21 cellular contexts compared by ENCODE assay signal in genomic region chr6:71730284-71730683, GRCh38.
DNase-seq lines count a peak whose midpoint lies in the region; ATAC-seq and TF ChIP-seq lines count a peak whose summit lies in the region.
"Had no signal": no experiment of that assay in that cellular context is flagged by ENCODE, and none has a peak within 500 bp of the region (broad histone marks: within the 10 kb centered on the region; RNA-seq: fewer than 3 reads in every experiment).

No MANE protein-coding gene starts in this region.

- no peaks in the 10 kb centered on the region for H4K20me1 ChIP-seq in SK-N-SH (ENCODE audit: insufficient read depth)
- H4K20me1 ChIP-seq: BLaER1 had no signal

- H3F3A ChIP-seq in SK-N-SH (replicated peaks; ENCODE audit: insufficient read depth), result no peaks in the 10 kb centered on the region

- H3K9ac ChIP-seq in SK-N-SH (no peak overlapping the region), adipocyte (ENCODE audit: low read length) (peak overlapping the region; percentile 81)
- H3K9ac ChIP-seq: BLaER1 had no signal

- H3K27me3 ChIP-seq in SK-N-SH (ENCODE audit: insufficient read depth) (no peaks in the 10 kb centered on the region), adipocyte (replicated peaks; ENCODE audit: control insufficient read depth, insufficient read depth, low read length) (no peaks in the 10 kb centered on the region), tibial artery (no peaks in the 10 kb centered on the region)
- H3K27me3 ChIP-seq: BE2C, BLaER1 had no signal

- CTCF ChIA-PET in SK-N-SH (lab: Yijun Ruan, JAX), result no interaction called here

- no peak for TF ChIP-seq CTCF in SK-N-SH (IDR thresholded peaks at IDR 0.05)
- TF ChIP-seq CTCF in tibial artery (IDR thresholded peaks at IDR 0.05), result no peak

- no peaks in the 10 kb centered on the region for H3K79me2 ChIP-seq in SK-N-SH (ENCODE audit: insufficient read depth)

- H3K4me1 ChIP-seq in SK-N-SH (ENCODE audit: control insufficient read depth in 1 of 2, insufficient read depth in 2 of 2, low read depth in 1 of 2, low read length in 1 of 2) (no peaks in the 10 kb centered on the region), adipocyte (ENCODE audit: control insufficient read depth, insufficient read depth, low read length) (peaks cover 46% of the 10 kb centered on the region), tibial artery (peaks cover 6 to 76% (median 23%) of the 10 kb centered on the region in 4 donors)
- H3K4me1 ChIP-seq: BE2C had no signal

- H2AFZ ChIP-seq in SK-N-SH (ENCODE audit: low read depth), result no peak overlapping the region

- TF ChIP-seq EP300 in SK-N-SH (IDR thresholded peaks at IDR 0.05; ENCODE audit: borderline replicate concordance in 1 of 2, low read depth in 1 of 2, low read length in 1 of 2), result no peak

- WGBS in SK-N-SH (ENCODE audit: low lambda C conversion rate), result 15% methylated on average over 3 of the region's 3 CpGs

- no peak overlapping the region for H3K4me3 ChIP-seq in SK-N-SH (ENCODE audit: low read depth in 2 of 2, low read length in 1 of 2)
- H3K4me3 ChIP-seq in adipocyte (ENCODE audit: low read length), result no peak overlapping the region
- no peak overlapping the region for H3K4me3 ChIP-seq in tibial artery
- H3K4me3 ChIP-seq: BLaER1 had no signal

- H3K9me3 ChIP-seq in SK-N-SH (no peaks in the 10 kb centered on the region), adipocyte (ENCODE audit: control insufficient read depth, low read length) (no peaks in the 10 kb centered on the region), tibial artery (no peaks in the 10 kb centered on the region)
- H3K9me3 ChIP-seq: BE2C, BLaER1 had no signal

- no peak for ATAC-seq in SK-N-SH treated with all-trans-retinoic acid at 6 μM for 48 hours

- no peak for TF ChIP-seq RAD21 in SK-N-SH (IDR thresholded peaks at IDR 0.05; ENCODE audit: low read length)

- no peaks in the 10 kb centered on the region for H3K9me2 ChIP-seq in SK-N-SH

- H3K4me2 ChIP-seq in SK-N-SH, result no peak overlapping the region
- H3K4me2 ChIP-seq: BLaER1 had no signal

- H3K36me3 ChIP-seq in SK-N-SH (replicated peaks in 1 of 2; ENCODE audit: control insufficient read depth in 1 of 2, insufficient read depth in 2 of 2, low read length in 1 of 2) (no peaks in the 10 kb centered on the region), adipocyte (ENCODE audit: control insufficient read depth, insufficient read depth, low read length, severe bottlenecking) (no peaks in the 10 kb centered on the region), tibial artery (no peaks in the 10 kb centered on the region)
- H3K36me3 ChIP-seq: BE2C, BLaER1 had no signal

- H3K27ac ChIP-seq in SK-N-SH (ENCODE audit: low read depth in 2 of 2, low read length in 1 of 2) (no peak overlapping the region), tibial artery (peak overlapping the region; percentile 72 to 79)
- H3K27ac ChIP-seq: BLaER1 had no signal

- POLR2A ChIA-PET in SK-N-SH (lab: Yijun Ruan, JAX), result no interaction called here

- DNase-seq in SK-N-SH (no peak), adipocyte (ENCODE audit: low read depth) (no peak), tibial artery (no peak), NCI-H446 (lab: John Stamatoyannopoulos, UW) (no peak), NCI-H748 treated with DMSO at 0.1 percent for 48 hours (lab: John Stamatoyannopoulos, UW) (no peak)
- DNase-seq: 8988T; ACHN; BE2C; CD4-positive, alpha-beta memory T cell; CD4-positive, CD25-positive, alpha-beta regulatory T cell; CD8-positive, alpha-beta memory T cell; COR-L47; DMS 273 treated with DMSO at 0.1 percent for 48 hours; DMS153; DMS53; DMS79; DND-41; EL; GF-D8 had no signal

- intact Hi-C loops in tibial artery (cut with DNase I; ENCODE audit: low total_unique reads), result no loop called here

TF ChIP-seq in SK-N-SH treated with all-trans-retinoic acid at 6 μM for 48 hours, 23 proteins besides CTCF, POLR2A, EP300 and RAD21:
- TF ChIP-seq GLIS3 (CRISPR knock-in tag; IDR thresholded peaks at IDR 0.05) (no peak), ISL1 (CRISPR knock-in tag; IDR thresholded peaks at IDR 0.05) (peak; percentile 72)

TF ChIP-seq in SK-N-SH, 30 proteins besides CTCF, POLR2A, EP300 and RAD21:
- no peak for TF ChIP-seq CHD2 (IDR thresholded peaks at IDR 0.05; ENCODE audit: low read length, partially characterized antibody)
- TF ChIP-seq NRF1 (IDR thresholded peaks at IDR 0.05; ENCODE audit: low read depth, low read length), result no peak
- no peak for TF ChIP-seq EZH2phosphoT487 (IDR thresholded peaks at IDR 0.05; ENCODE audit: borderline replicate concordance, low read depth)
- TF ChIP-seq TEAD4 (IDR thresholded peaks at IDR 0.05; ENCODE audit: borderline replicate concordance, insufficient read depth), result no peak
- no peak for TF ChIP-seq MXI1 (IDR thresholded peaks at IDR 0.05; ENCODE audit: low read depth, low read length)
- TF ChIP-seq YY1 (IDR thresholded peaks at IDR 0.05; ENCODE audit: low read depth), result no peak
- no peak for TF ChIP-seq FOSL2 (IDR thresholded peaks at IDR 0.05; ENCODE audit: borderline replicate concordance, low read depth)
- no peak for TF ChIP-seq ZBTB33 (IDR thresholded peaks at IDR 0.05; ENCODE audit: borderline replicate concordance, low read depth)
- no peak for TF ChIP-seq JUND (IDR thresholded peaks at IDR 0.05)
- no peak for TF ChIP-seq GABPA (IDR thresholded peaks at IDR 0.05; ENCODE audit: low read depth)
- no peak for TF ChIP-seq RXRA (IDR thresholded peaks at IDR 0.05; ENCODE audit: borderline replicate concordance, low read depth)
- no peak for TF ChIP-seq NFIC (IDR thresholded peaks at IDR 0.05; ENCODE audit: borderline replicate concordance)
- no peak for TF ChIP-seq FOXM1 (IDR thresholded peaks at IDR 0.05; ENCODE audit: low read depth)
- no peak for TF ChIP-seq IRF3 (IDR thresholded peaks at IDR 0.05; ENCODE audit: low read depth, low read length)
- TF ChIP-seq MEF2A (IDR thresholded peaks at IDR 0.05; ENCODE audit: borderline replicate concordance, low read depth), result no peak
- no peak for TF ChIP-seq USF2 (IDR thresholded peaks at IDR 0.05; ENCODE audit: borderline replicate concordance, low read depth, low read length)
- no peak for TF ChIP-seq RCOR1 (IDR thresholded peaks at IDR 0.05; ENCODE audit: low read length)
- no peak for TF ChIP-seq RFX5 (IDR thresholded peaks at IDR 0.05; ENCODE audit: low read length)
- no peak for TF ChIP-seq SMC3 (IDR thresholded peaks at IDR 0.05; ENCODE audit: low read depth, low read length)

Comparison
In these comparisons a context has a peak if more than half of its experiments do, and no peak if none do; other contexts are left out.
1. H3K27ac ChIP-seq: peak in tibial artery (2 of 2); none in SK-N-SH (0 of 2).